In genomic region chr3:168820748-168821445, GRCh38 we compare ENCODE assay signal across 24 cellular contexts.
DNase-seq lines count a peak whose midpoint lies in the region; ATAC-seq and TF ChIP-seq lines count a peak whose summit lies in the region.
"Had no signal": no experiment of that assay in that cellular context is flagged by ENCODE, and none has a peak within 500 bp of the region (broad histone marks: within the 10 kb centered on the region; RNA-seq: fewer than 3 reads in every experiment).

No MANE protein-coding gene starts in this region.

- DNase-seq in NCI-H748 (lab: John Stamatoyannopoulos, UW; ENCODE audit: unreplicated experiment) (peak; percentile 1), NCI-H748 treated with DMSO at 0.1 percent for 48 hours (lab: John Stamatoyannopoulos, UW) (no peak), NCI-H1105 treated with DMSO at 0.1 percent for 48 hours (lab: John Stamatoyannopoulos, UW) (peak; percentile 90), body of pancreas (peak in 1 of 4 donors; percentile 13), putamen (ENCODE audit: low spot score) (peak; percentile 40), GM19240 (ENCODE audit: insufficient read length, low spot score) (no peak)
- DNase-seq: Caco-2; CD4-positive, alpha-beta T cell; DMS 273 treated with DMSO at 0.1 percent for 48 hours; GDM1; Karpas-422; MV-4-11; NCI-H1694; NCI-H226; NCI-H524 treated with DMSO at 0.1 percent for 48 hours; NK-92 treated with Interleukin-12 subunit alpha and Interleukin-12 subunit beta, amount 100 ng/mL, for 24 hours; SIG-M5; SK-N-SH; T-helper 2 cell had no signal

- TF ChIP-seq POLR2A in body of pancreas (IDR thresholded peaks at IDR 0.05) = no peak

- no peak overlapping the region for H3K4me3 ChIP-seq in body of pancreas
- H3K4me3 ChIP-seq: BLaER1, GM23338, HAP-1 had no signal

- H3K36me3 ChIP-seq in body of pancreas (replicated peaks in 1 of 2; ENCODE audit: insufficient read depth in 1 of 2, low read depth in 2 of 2) = no peaks in the 10 kb centered on the region
- H3K36me3 ChIP-seq: BLaER1, HAP-1 had no signal

- H3K4me1 ChIP-seq in body of pancreas = no peaks in the 10 kb centered on the region
- H3K4me1 ChIP-seq: Caco-2 had no signal

- no peak for TF ChIP-seq CTCF in body of pancreas (IDR thresholded peaks at IDR 0.05)

- no peaks in the 10 kb centered on the region for H3K9me3 ChIP-seq in body of pancreas
- H3K9me3 ChIP-seq: BLaER1, Caco-2, HAP-1, SK-N-SH had no signal

- H3K27ac ChIP-seq in body of pancreas = no peak overlapping the region
- H3K27ac ChIP-seq: BLaER1, RWPE1 had no signal

- no peaks in the 10 kb centered on the region for H3K27me3 ChIP-seq in body of pancreas
- H3K27me3 ChIP-seq: BLaER1 had no signal

- peak; percentile 56 for ATAC-seq in body of pancreas
- ATAC-seq in HG03097 (IDR thresholded peaks at IDR 0.05; ENCODE audit: low FRiP score, unreplicated experiment) = no peak
- ATAC-seq: GM23338 had no signal

- 51 to 55% methylated on average over 8 of the region's 8 CpGs for WGBS in body of pancreas, 2 donors

- intact Hi-C loops in body of pancreas (cut with DNase I) = no loop called here

Comparison
In these comparisons a context has a peak if more than half of its experiments do, and no peak if none do; other contexts are left out.
1. DNase-seq: peak in NCI-H748 (single experiment), NCI-H1105 treated with DMSO at 0.1 percent for 48 hours (single experiment) and putamen (single experiment); none in NCI-H748 treated with DMSO at 0.1 percent for 48 hours (single experiment) and GM19240 (single experiment).